19 cellular contexts compared by ENCODE assay signal in the genomic region with DNA sequence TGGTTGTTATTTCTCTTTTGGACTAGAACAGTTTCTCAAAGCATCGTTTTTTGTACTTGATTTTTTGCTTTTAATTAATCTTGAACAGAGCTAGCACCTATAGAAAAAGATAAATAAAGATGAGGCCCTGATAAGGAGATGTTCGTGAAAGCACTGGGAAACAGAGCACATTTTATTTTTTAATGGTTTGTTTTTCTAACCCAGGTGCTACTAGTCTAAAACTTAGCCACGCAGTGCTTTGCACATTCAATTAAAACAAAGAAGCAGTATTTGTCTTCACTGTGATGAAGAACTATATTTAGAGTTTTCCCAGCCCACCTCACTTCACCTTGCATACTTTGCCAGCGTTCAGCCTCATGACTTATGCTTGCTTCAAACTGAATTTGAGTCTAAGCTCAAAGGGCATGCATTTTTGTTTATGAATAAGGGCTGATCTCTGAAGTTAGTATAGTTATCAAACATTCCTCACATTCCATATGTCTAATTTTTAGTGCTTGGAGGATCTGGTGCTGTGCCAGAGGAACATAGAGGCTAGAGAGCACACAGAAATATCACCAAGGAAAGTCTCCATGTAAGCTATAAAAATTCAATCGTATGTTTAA.
DNase-seq lines count a peak whose midpoint lies in the region; ATAC-seq, FAIRE-seq and TF ChIP-seq lines count a peak whose summit lies in the region.
"Had no signal": no experiment of that assay in that cellular context is flagged by ENCODE, and none has a peak within 500 bp of the region (broad histone marks: within the 10 kb centered on the region; RNA-seq: fewer than 3 reads in every experiment).

No MANE protein-coding gene starts in this region.

- H3K36me3 Mint-ChIP-seq in WTC11, result no peaks in the 10 kb centered on the region
- H3K36me3 Mint-ChIP-seq in activated naive CD8-positive, alpha-beta T cell treated with anti-CD3 and anti-CD28 coated beads, Interleukin-2, amount 50 U/mL, for 24 hours (ENCODE audit: low read depth), result no peaks in the 10 kb centered on the region
- H3K36me3 Mint-ChIP-seq: naive B cell had no signal

- intact Hi-C loops in A673 (cut with micrococcal nuclease; ENCODE audit: unreplicated experiment) (no loop called here), uterus (cut with DNase I; ENCODE audit: low total_unique reads) (loop anchor here (10.0 kb wide), 1 partner anchor 51 kb away; no protein-coding TSS in a partner anchor)

- CTCF ChIA-PET in A673 (lab: Charles Lee) (interaction anchor here (0.6 kb wide), 1 partner anchor 110 kb away, joined by 3 read pairs; no protein-coding TSS in a partner anchor), WTC11 (lab: Charles Lee) (no interaction called here)

- TF ChIP-seq POLR2A in GM18505 (IDR thresholded peaks at IDR 0.05; ENCODE audit: borderline replicate concordance, extremely low read depth, insufficient read depth, insufficient read length) (no peak), uterus (IDR thresholded peaks at IDR 0.05) (no peak)

- H3K27me3 ChIP-seq in A673 (replicated peaks; ENCODE audit: insufficient read depth, low read depth, low read length, poor library complexity) (no peaks in the 10 kb centered on the region), hepatocyte (no peaks in the 10 kb centered on the region), uterus (no peaks in the 10 kb centered on the region)

- no peak overlapping the region for H3K4me3 ChIP-seq in A673 (ENCODE audit: low read depth, low read length, poor library complexity, severe bottlenecking)
- H3K4me3 ChIP-seq in hepatocyte, result no peak overlapping the region
- H3K4me3 ChIP-seq in uterus, result no peak overlapping the region
- H3K4me3 ChIP-seq: K562 had no signal

- H3K4me1 ChIP-seq in A673 (ENCODE audit: insufficient read depth, low read length, poor library complexity, severe bottlenecking) (peaks cover 59% of the 10 kb centered on the region), hepatocyte (ENCODE audit: insufficient read depth) (peaks cover 34% of the 10 kb centered on the region), uterus (no peaks in the 10 kb centered on the region)

- no peaks in the 10 kb centered on the region for H3K9me2 ChIP-seq in hepatocyte (replicated peaks; ENCODE audit: insufficient read depth)

- H3K79me2 ChIP-seq in hepatocyte, result peaks cover 61% of the 10 kb centered on the region

- peak overlapping the region; percentile 86; the same call in 1 of the 2 replicates for H3K27ac Mint-ChIP-seq in WTC11
- H3K27ac Mint-ChIP-seq in activated naive CD8-positive, alpha-beta T cell treated with anti-CD3 and anti-CD28 coated beads, Interleukin-2, amount 50 U/mL, for 24 hours, result no peak overlapping the region
- H3K27ac Mint-ChIP-seq: B cell, naive B cell had no signal

- 36% methylated on average over 5 of the region's 5 CpGs for WGBS in hepatocyte (ENCODE audit: low lambda C conversion rate, missing lambda C conversion rate)

- no peak overlapping the region for H3K4me3 Mint-ChIP-seq in WTC11
- no peak overlapping the region for H3K4me3 Mint-ChIP-seq in activated naive CD8-positive, alpha-beta T cell treated with anti-CD3 and anti-CD28 coated beads, Interleukin-2, amount 50 U/mL, for 24 hours
- H3K4me3 Mint-ChIP-seq: B cell, naive B cell had no signal

- H3K9me3 ChIP-seq in A673 (ENCODE audit: low read depth, low read length, poor library complexity, severe bottlenecking) (no peaks in the 10 kb centered on the region), hepatocyte (ENCODE audit: low read depth) (no peaks in the 10 kb centered on the region), uterus (no peaks in the 10 kb centered on the region)

- POLR2A ChIA-PET in A673 (lab: Charles Lee; ENCODE audit: low non-redundant PET), result no interaction called here
- POLR2A ChIA-PET in WTC11 (lab: Charles Lee), result no interaction called here

- DNase-seq in A673 (ENCODE audit: low spot score), result peak; percentile 37
- DNase-seq in HCEC 1CT, result peak; percentile 46
- DNase-seq in WTC11 (ENCODE audit: low spot score), result no peak
- DNase-seq in hepatocyte (ENCODE audit: low spot score), result no peak
- no peak for DNase-seq in activated naive CD8-positive, alpha-beta T cell treated with anti-CD3 and anti-CD28 coated beads, Interleukin-2, amount 50 U/mL, for 24 hours
- DNase-seq in GM19239 (ENCODE audit: insufficient read length, low spot score), result no peak
- DNase-seq in uterus, result no peak
- DNase-seq: activated CD4-positive, alpha-beta T cell treated with anti-CD3 and anti-CD28 coated beads, Interleukin-2, amount 50 U/mL, for 4 hours; aorta; DND-41; naive B cell; NCI-H1436; NCI-H524; stimulated activated CD4-positive, alpha-beta T cell treated with anti-CD3 and anti-CD28 coated beads, Interleukin-1b, Interleukin-23, amount 100 ng/mL, for 48 hours; stimulated activated CD8-positive, alpha-beta memory T cell treated with anti-CD3 and anti-CD28 coated beads, Interleukin-4, amount 100 ng/mL, for 48 hours had no signal

- H3K4me2 ChIP-seq in hepatocyte, result peak overlapping the region; percentile 48

- H2AFZ ChIP-seq in hepatocyte, result no peak overlapping the region

- no peaks in the 10 kb centered on the region for H3K9me3 Mint-ChIP-seq in WTC11
- no peaks in the 10 kb centered on the region for H3K9me3 Mint-ChIP-seq in activated naive CD8-positive, alpha-beta T cell treated with anti-CD3 and anti-CD28 coated beads, Interleukin-2, amount 50 U/mL, for 24 hours

- H3K36me3 ChIP-seq in A673 (ENCODE audit: insufficient read depth, low read length, poor library complexity, severe bottlenecking) (no peaks in the 10 kb centered on the region), hepatocyte (replicated peaks; ENCODE audit: insufficient read depth, low read depth) (no peaks in the 10 kb centered on the region), uterus (no peaks in the 10 kb centered on the region)

- TF ChIP-seq CTCF in A673 (conservative IDR thresholded peaks at IDR 0.05; ENCODE audit: low read depth, low read length) (no peak), WTC11 (IDR thresholded peaks at IDR 0.05) (no peak), hepatocyte (IDR thresholded peaks at IDR 0.05; ENCODE audit: poor library complexity) (no peak), uterus (IDR thresholded peaks at IDR 0.05) (no peak)

- ATAC-seq in WTC11 (no peak), GM18505 (IDR thresholded peaks at IDR 0.05; ENCODE audit: unreplicated experiment) (no peak)
- ATAC-seq in activated naive CD8-positive, alpha-beta T cell treated with anti-CD3 and anti-CD28 coated beads, Interleukin-2, amount 50 U/mL, for 24 hours, result no peak
- ATAC-seq: K562 had no signal

- H3K27me3 Mint-ChIP-seq in WTC11 (ENCODE audit: low read depth), result no peaks in the 10 kb centered on the region
- peaks cover 16% of the 10 kb centered on the region for H3K27me3 Mint-ChIP-seq in activated naive CD8-positive, alpha-beta T cell treated with anti-CD3 and anti-CD28 coated beads, Interleukin-2, amount 50 U/mL, for 24 hours

- BruUV-seq in A673 (replicated peaks; lab: Mats Ljungman, UMichigan), result no TSS peak

- peaks cover 85% of the 10 kb centered on the region for H3K4me1 Mint-ChIP-seq in WTC11
- no peaks in the 10 kb centered on the region for H3K4me1 Mint-ChIP-seq in activated naive CD8-positive, alpha-beta T cell treated with anti-CD3 and anti-CD28 coated beads, Interleukin-2, amount 50 U/mL, for 24 hours
- H3K4me1 Mint-ChIP-seq: B cell, naive B cell had no signal

- no peaks in the 10 kb centered on the region for H4K20me1 ChIP-seq in hepatocyte (ENCODE audit: insufficient read depth, poor library complexity, severe bottlenecking)

- H3K27ac ChIP-seq in A673 (ENCODE audit: low read depth, low read length, poor library complexity, severe bottlenecking) (no peak overlapping the region), hepatocyte (no peak overlapping the region), uterus (no peak overlapping the region)

- no peak for FAIRE-seq in GM19239 (lab: Jason Lieb, UNC)
- FAIRE-seq: GM12891, K562 had no signal

TF ChIP-seq in WTC11, 78 proteins besides CTCF, POLR2A, EP300 and RAD21 (continues in another document):
- TF ChIP-seq, protein P1, sequence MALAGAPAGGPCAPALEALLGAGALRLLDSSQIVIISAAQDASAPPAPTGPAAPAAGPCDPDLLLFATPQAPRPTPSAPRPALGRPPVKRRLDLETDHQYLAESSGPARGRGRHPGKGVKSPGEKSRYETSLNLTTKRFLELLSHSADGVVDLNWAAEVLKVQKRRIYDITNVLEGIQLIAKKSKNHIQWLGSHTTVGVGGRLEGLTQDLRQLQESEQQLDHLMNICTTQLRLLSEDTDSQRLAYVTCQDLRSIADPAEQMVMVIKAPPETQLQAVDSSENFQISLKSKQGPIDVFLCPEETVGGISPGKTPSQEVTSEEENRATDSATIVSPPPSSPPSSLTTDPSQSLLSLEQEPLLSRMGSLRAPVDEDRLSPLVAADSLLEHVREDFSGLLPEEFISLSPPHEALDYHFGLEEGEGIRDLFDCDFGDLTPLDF (CRISPR knock-in tag; IDR thresholded peaks at IDR 0.05), result no peak
- TF ChIP-seq NFYB (CRISPR knock-in tag; conservative IDR thresholded peaks at IDR 0.05; ENCODE audit: low read depth) (no peak), JUN (CRISPR knock-in tag; IDR thresholded peaks at IDR 0.05) (no peak)
- TF ChIP-seq, protein P2, sequence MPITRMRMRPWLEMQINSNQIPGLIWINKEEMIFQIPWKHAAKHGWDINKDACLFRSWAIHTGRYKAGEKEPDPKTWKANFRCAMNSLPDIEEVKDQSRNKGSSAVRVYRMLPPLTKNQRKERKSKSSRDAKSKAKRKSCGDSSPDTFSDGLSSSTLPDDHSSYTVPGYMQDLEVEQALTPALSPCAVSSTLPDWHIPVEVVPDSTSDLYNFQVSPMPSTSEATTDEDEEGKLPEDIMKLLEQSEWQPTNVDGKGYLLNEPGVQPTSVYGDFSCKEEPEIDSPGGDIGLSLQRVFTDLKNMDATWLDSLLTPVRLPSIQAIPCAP (CRISPR knock-in tag; IDR thresholded peaks at IDR 0.05), result no peak
- TF ChIP-seq, protein P3, sequence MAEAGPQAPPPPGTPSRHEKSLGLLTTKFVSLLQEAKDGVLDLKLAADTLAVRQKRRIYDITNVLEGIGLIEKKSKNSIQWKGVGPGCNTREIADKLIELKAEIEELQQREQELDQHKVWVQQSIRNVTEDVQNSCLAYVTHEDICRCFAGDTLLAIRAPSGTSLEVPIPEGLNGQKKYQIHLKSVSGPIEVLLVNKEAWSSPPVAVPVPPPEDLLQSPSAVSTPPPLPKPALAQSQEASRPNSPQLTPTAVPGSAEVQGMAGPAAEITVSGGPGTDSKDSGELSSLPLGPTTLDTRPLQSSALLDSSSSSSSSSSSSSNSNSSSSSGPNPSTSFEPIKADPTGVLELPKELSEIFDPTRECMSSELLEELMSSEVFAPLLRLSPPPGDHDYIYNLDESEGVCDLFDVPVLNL (CRISPR knock-in tag; IDR thresholded peaks at IDR 0.05; ENCODE audit: borderline replicate concordance, low read depth), result no peak

Comparison
In these comparisons a context has a peak if more than half of its experiments do, and no peak if none do; other contexts are left out.
1. DNase-seq: peak in A673 (single experiment) and HCEC 1CT (single experiment); none in WTC11 (single experiment), hepatocyte (single experiment), activated naive CD8-positive, alpha-beta T cell treated with anti-CD3 and anti-CD28 coated beads, Interleukin-2, amount 50 U/mL, for 24 hours (single experiment), GM19239 (single experiment) and uterus (0 of 2).